Comparison of ENCODE assay signal across 8 cellular contexts in the genomic region with DNA sequence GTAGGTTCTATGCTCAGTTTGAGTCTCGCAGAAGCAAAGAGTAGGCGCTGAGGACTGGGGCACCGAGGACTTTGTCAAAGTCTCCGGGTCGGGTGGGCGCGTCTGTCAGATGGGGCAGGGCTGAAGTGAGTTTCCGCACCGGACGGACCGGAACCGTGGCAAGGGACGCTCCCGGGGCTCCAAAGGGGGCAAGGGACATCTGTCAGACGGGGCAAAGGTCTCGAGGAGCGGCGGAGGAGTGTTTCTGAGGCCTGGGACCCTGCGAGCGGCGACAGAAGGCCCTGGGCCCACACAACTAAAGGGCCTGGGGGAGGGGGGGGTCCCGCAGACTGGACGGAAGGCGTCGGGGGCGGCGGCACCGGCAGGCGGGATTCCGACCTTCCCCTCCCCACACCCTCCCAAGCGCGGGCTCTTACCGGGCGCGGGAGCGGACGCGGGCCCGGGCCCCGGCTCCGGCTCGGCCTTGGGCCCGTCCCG. TPM values are rescaled to one million over a fixed set of nuclear protein-coding genes. Genes with fewer than 3 reads are reported as not detected.
A peak's percentile ranks its signal among the peaks of the same experiment; 100 is the strongest.
DNase-seq lines count a peak whose midpoint lies in the region; ATAC-seq and TF ChIP-seq lines count a peak whose summit lies in the region.

No MANE protein-coding gene starts in this region.

- H3F3A ChIP-seq in neural progenitor cell (ENCODE audit: low read depth): peaks cover 11% of the 10 kb centered on the region

- no peak for TF ChIP-seq POLR2A in Peyer's patch (IDR thresholded peaks at IDR 0.05)

- H3K4me1 Mint-ChIP-seq in activated T-cell treated with anti-CD3 and anti-CD28 coated beads, Interleukin-2, amount 50 U/mL, for 24 hours (ENCODE audit: low read depth): peaks cover 41% of the 10 kb centered on the region
- peaks cover 24% of the 10 kb centered on the region for H3K4me1 Mint-ChIP-seq in neural progenitor cell

- H4K20me1 ChIP-seq in neural progenitor cell (ENCODE audit: low read depth): peaks cover 27% of the 10 kb centered on the region

- H3K9me3 ChIP-seq in Peyer's patch (no peaks in the 10 kb centered on the region), endocrine pancreas (ENCODE audit: control insufficient read depth, low read length) (no peaks in the 10 kb centered on the region), neural progenitor cell (ENCODE audit: low read depth) (no peaks in the 10 kb centered on the region)

- H3K36me3 Mint-ChIP-seq in activated T-cell treated with anti-CD3 and anti-CD28 coated beads, Interleukin-2, amount 50 U/mL, for 24 hours (ENCODE audit: low read depth): peaks cover 45% of the 10 kb centered on the region
- peaks cover 10% of the 10 kb centered on the region for H3K36me3 Mint-ChIP-seq in neural progenitor cell

- peaks cover 0 to 28% (median 15%) of the 10 kb centered on the region in 4 donors for H3K4me1 ChIP-seq in Peyer's patch
- H3K4me1 ChIP-seq in endocrine pancreas (ENCODE audit: control insufficient read depth, insufficient read depth, low read length): no peaks in the 10 kb centered on the region
- H3K4me1 ChIP-seq in neural progenitor cell: peaks cover 5% of the 10 kb centered on the region

- peak; percentile 63 for DNase-seq in activated T-cell treated with anti-CD3 and anti-CD28 coated beads, Interleukin-2, amount 50 U/mL, for 24 hours
- DNase-seq in activated T-cell treated with anti-CD3 and anti-CD28 coated beads, Interleukin-2, amount 50 U/mL, for 1 hour: no peak
- DNase-seq in Peyer's patch (peak in 1 of 3 donors; percentile 56), neural progenitor cell (ENCODE audit: low spot score) (peak; percentile 47), globus pallidus (ENCODE audit: low spot score) (no peak), AML-193 (lab: John Stamatoyannopoulos, UW) (no peak)

- H2AFZ ChIP-seq in neural progenitor cell (replicated peaks): no peak overlapping the region

- no peak for ATAC-seq in GM19463 (IDR thresholded peaks at IDR 0.05; ENCODE audit: unreplicated experiment)

- H3K27ac ChIP-seq in Peyer's patch (peak overlapping the region; percentile 38 to 69 (median 52)), neural progenitor cell (no peak overlapping the region)

- no peaks in the 10 kb centered on the region for H3K27me3 Mint-ChIP-seq in activated T-cell treated with anti-CD3 and anti-CD28 coated beads, Interleukin-2, amount 50 U/mL, for 24 hours
- peaks cover 7% of the 10 kb centered on the region for H3K27me3 Mint-ChIP-seq in neural progenitor cell (ENCODE audit: insufficient read depth, low read depth)

- H3K4me3 ChIP-seq in Peyer's patch (peak overlapping the region; percentile 87 to 100 (median 90)), endocrine pancreas (ENCODE audit: control insufficient read depth, insufficient read depth, low read length) (peak overlapping the region; percentile 2), neural progenitor cell (peak overlapping the region; percentile 100)

- no peaks in the 10 kb centered on the region for H3K9me3 Mint-ChIP-seq in activated T-cell treated with anti-CD3 and anti-CD28 coated beads, Interleukin-2, amount 50 U/mL, for 24 hours
- no peaks in the 10 kb centered on the region for H3K9me3 Mint-ChIP-seq in neural progenitor cell

- H3K27ac Mint-ChIP-seq in activated T-cell treated with anti-CD3 and anti-CD28 coated beads, Interleukin-2, amount 50 U/mL, for 24 hours: peak overlapping the region; percentile 96
- peak overlapping the region; percentile 97 for H3K27ac Mint-ChIP-seq in neural progenitor cell

- peak overlapping the region; percentile 97 for H3K4me3 Mint-ChIP-seq in activated T-cell treated with anti-CD3 and anti-CD28 coated beads, Interleukin-2, amount 50 U/mL, for 24 hours
- H3K4me3 Mint-ChIP-seq in neural progenitor cell: peak overlapping the region; percentile 98

- peak overlapping the region; percentile 50 for H3K9ac ChIP-seq in endocrine pancreas (ENCODE audit: control insufficient read depth, insufficient read depth, low read length)
- H3K9ac ChIP-seq in neural progenitor cell: peak overlapping the region; percentile 98

- TF ChIP-seq CTCF in Peyer's patch (IDR thresholded peaks at IDR 0.05): no peak
- TF ChIP-seq CTCF in neural progenitor cell (IDR thresholded peaks at IDR 0.05): no peak

- H3K27me3 ChIP-seq in Peyer's patch: no peaks in the 10 kb centered on the region
- no peaks in the 10 kb centered on the region for H3K27me3 ChIP-seq in endocrine pancreas (ENCODE audit: control insufficient read depth, insufficient read depth, low read length)
- no peaks in the 10 kb centered on the region for H3K27me3 ChIP-seq in neural progenitor cell

- peaks cover 0 to 25% (median 0%) of the 10 kb centered on the region in 3 donors for H3K36me3 ChIP-seq in Peyer's patch
- no peaks in the 10 kb centered on the region for H3K36me3 ChIP-seq in endocrine pancreas (ENCODE audit: control insufficient read depth, insufficient read depth, low read length)
- H3K36me3 ChIP-seq in neural progenitor cell: no peaks in the 10 kb centered on the region

- peak overlapping the region; percentile 95 for H3K4me2 ChIP-seq in neural progenitor cell

- peaks cover 36% of the 10 kb centered on the region for H3K79me2 ChIP-seq in neural progenitor cell (ENCODE audit: low read depth)

RNA-seq across cellular contexts. Expression of a gene that starts 13.3 kb away (rescaled TPM):
- total RNA-seq in Peyer's patch (100 to 1,000 TPM; 129 to 275 (median 247) TPM), neural progenitor cell (ENCODE audit: low replicate concordance) (131 and 210 TPM in 2 replicates)

RNA-seq across cellular contexts. Expression of a gene that starts 17.7 kb away (rescaled TPM):
- total RNA-seq in Peyer's patch (10 to 100 TPM; 25.4 to 45.2 (median 40.6) TPM), neural progenitor cell (ENCODE audit: low replicate concordance) (9.1 and 30.3 TPM in 2 replicates)

RNA-seq across cellular contexts. Expression of a gene that starts 32.3 kb away (rescaled TPM):
- total RNA-seq in Peyer's patch: 10 to 100 TPM in 1 of 4 donors, 1 to 10 TPM in 3; 6.6 to 66.0 (median 6.9) TPM
- total RNA-seq in neural progenitor cell (ENCODE audit: low replicate concordance): not detected in 2 replicates

RNA-seq across cellular contexts. Expression of a gene that starts 47.2 kb away (rescaled TPM):
- total RNA-seq in Peyer's patch (not detected), neural progenitor cell (ENCODE audit: low replicate concordance) (not detected in 2 replicates)

RNA-seq across cellular contexts. Expression of a gene that starts 52.5 kb away (rescaled TPM):
- total RNA-seq in Peyer's patch (10 to 100 TPM; 27.1 to 86.6 (median 58.5) TPM), neural progenitor cell (ENCODE audit: low replicate concordance) (20.1 and 23.7 TPM in 2 replicates)

Comparison
In these comparisons a context has a peak if more than half of its experiments do, and no peak if none do; other contexts are left out.
1. DNase-seq: peak in activated T-cell treated with anti-CD3 and anti-CD28 coated beads, Interleukin-2, amount 50 U/mL, for 24 hours (single experiment) and neural progenitor cell (single experiment); none in activated T-cell treated with anti-CD3 and anti-CD28 coated beads, Interleukin-2, amount 50 U/mL, for 1 hour (single experiment), globus pallidus (single experiment) and AML-193 (0 of 2).
2. H3K4me3 ChIP-seq: peak in every context shown above with its lines; median percentile 100 in neural progenitor cell; 90 in Peyer's patch; 2 in endocrine pancreas.